In the genomic region with DNA sequence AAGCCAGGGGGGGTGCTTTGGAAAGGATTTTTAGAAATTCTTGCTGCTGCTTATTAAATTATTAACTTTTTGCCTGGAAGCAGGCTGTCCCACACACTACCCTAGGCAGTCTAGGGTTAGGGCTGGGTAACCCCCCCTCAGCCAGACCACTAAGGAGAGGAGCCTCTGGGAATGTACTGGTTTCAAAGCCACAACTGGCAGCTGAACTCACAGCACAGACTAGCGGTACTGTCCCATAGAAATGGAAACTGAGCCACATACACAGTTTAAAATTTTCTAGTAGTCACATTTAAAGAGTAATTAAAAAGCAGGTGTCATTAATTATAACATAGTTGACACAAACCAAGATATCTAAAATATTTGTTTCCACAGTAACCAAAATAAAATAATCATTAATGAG, we compare ENCODE assay signal across 9 cellular contexts. TPM values are rescaled to one million over a fixed set of nuclear protein-coding genes. Genes with fewer than 3 reads are reported as not detected.
DNase-seq lines count a peak whose midpoint lies in the region; ATAC-seq and TF ChIP-seq lines count a peak whose summit lies in the region.
"Had no signal": no experiment of that assay in that cellular context is flagged by ENCODE, and none has a peak within 500 bp of the region (broad histone marks: within the 10 kb centered on the region; RNA-seq: fewer than 3 reads in every experiment).

No MANE protein-coding gene starts in this region.

- H3K4me1 ChIP-seq in mammary epithelial cell (ENCODE audit: insufficient read depth, low read length) (peaks cover 84% of the 10 kb centered on the region), osteoblast (ENCODE audit: insufficient read depth, low read length) (peaks cover 56% of the 10 kb centered on the region)

- H3K27me3 ChIP-seq in mammary epithelial cell (ENCODE audit: insufficient read depth, low read length): no peaks in the 10 kb centered on the region
- no peaks in the 10 kb centered on the region for H3K27me3 ChIP-seq in osteoblast (ENCODE audit: insufficient read depth, low read length)

- DNase-seq in ACHN: peak; percentile 14
- DNase-seq in mammary epithelial cell: no peak
- no peak for DNase-seq in osteoblast (ENCODE audit: insufficient read length, low spot score, missing footprints)
- DNase-seq in SIG-M5 treated with dmso at 0.1 percent for 504 hours (lab: John Stamatoyannopoulos, UW; ENCODE audit: unreplicated experiment): no peak
- no peak for DNase-seq in D341Med (ENCODE audit: low spot score)
- DNase-seq in stimulated activated CD4-positive, alpha-beta T cell treated with anti-CD3 and anti-CD28 coated beads, Interleukin-4, amount 100 ng/mL, for 24 hours: no peak
- DNase-seq: NCI-H1436 treated with DMSO at 0.1 percent for 48 hours had no signal

- H4K20me1 ChIP-seq in mammary epithelial cell (ENCODE audit: insufficient read depth, low read length): no peaks in the 10 kb centered on the region
- peaks cover 37% of the 10 kb centered on the region for H4K20me1 ChIP-seq in osteoblast (ENCODE audit: insufficient read depth, low read length)

- BruUV-seq in mammary epithelial cell (replicated peaks; lab: Mats Ljungman, UMichigan): no TSS peak

- H3K4me2 ChIP-seq in mammary epithelial cell (ENCODE audit: insufficient read depth, low read depth, low read length) (peak overlapping the region; percentile 29), osteoblast (ENCODE audit: insufficient read depth, low read length) (peak overlapping the region; percentile 66)

- in situ Hi-C loops in ACHN (cut with HindIII; ENCODE audit: low pct_ligation_motif_present, low pct_unique_long_range_greater_than_20kb, low sequenced_read_pairs) (no loop called here), mammary epithelial cell (cut with MboI; ENCODE audit: low sequenced_read_pairs in 2 of 2) (no loop called here)

- ATAC-seq in HG03457 (IDR thresholded peaks at IDR 0.05; ENCODE audit: unreplicated experiment) (peak; percentile 13), HG03439 (IDR thresholded peaks at IDR 0.05; ENCODE audit: unreplicated experiment) (no peak)

- peak overlapping the region; percentile 29 for H3K9ac ChIP-seq in mammary epithelial cell (ENCODE audit: insufficient read depth, low read length)

- no peak for TF ChIP-seq CTCF in mammary epithelial cell (conservative IDR thresholded peaks at IDR 0.05 in 1 of 2, IDR thresholded peaks at IDR 0.05 in 1 of 2; ENCODE audit: extremely low read depth in 1 of 2, insufficient read depth in 1 of 2, low read depth in 1 of 2, low read length in 2 of 2)
- peak; percentile 5 for TF ChIP-seq CTCF in osteoblast (IDR thresholded peaks at IDR 0.05; ENCODE audit: extremely low read depth, low read depth, low read length)

- WGBS in mammary epithelial cell (ENCODE audit: low coverage, missing lambda C conversion rate): 0% methylated on average over 1 of the region's 1 CpG

- dilution Hi-C loops in mammary epithelial cell (cut with HindIII; ENCODE audit: low sequenced_read_pairs): loop anchor here (5.0 to 10.0 kb wide), 3 partner anchors 40 to 105 kb away; a partner anchor contains a TSS

- CTCF ChIA-PET in mammary epithelial cell (lab: Charles Lee; ENCODE audit: low non-redundant PET): interaction anchor here (0.8 kb wide), 1 partner anchor 9 kb away, joined by 13 read pairs; no protein-coding TSS in a partner anchor

- H3K36me3 ChIP-seq in mammary epithelial cell (ENCODE audit: insufficient read depth, low read length) (no peaks in the 10 kb centered on the region), osteoblast (ENCODE audit: insufficient read depth, low read length) (no peaks in the 10 kb centered on the region)

- H2AFZ ChIP-seq in mammary epithelial cell (ENCODE audit: low read depth, low read length): no peak overlapping the region
- no peak overlapping the region for H2AFZ ChIP-seq in osteoblast (ENCODE audit: low read length)

- H3K79me2 ChIP-seq in mammary epithelial cell (ENCODE audit: insufficient read depth, low read length): peaks cover 80% of the 10 kb centered on the region
- peaks cover 82% of the 10 kb centered on the region for H3K79me2 ChIP-seq in osteoblast (ENCODE audit: insufficient read depth, low read length)

- H3K4me3 ChIP-seq in mammary epithelial cell (replicated peaks in 1 of 3; ENCODE audit: insufficient read depth in 1 of 3, low read depth in 2 of 3, low read length in 3 of 3) (no peak overlapping the region), osteoblast (ENCODE audit: insufficient read depth, low read length) (no peak overlapping the region)

- no peaks in the 10 kb centered on the region for H3K9me3 ChIP-seq in mammary epithelial cell (replicated peaks; ENCODE audit: insufficient read depth, low read length)
- no peaks in the 10 kb centered on the region for H3K9me3 ChIP-seq in osteoblast (ENCODE audit: low read depth, low read length)

- intact Hi-C loops in mammary epithelial cell (cut with micrococcal nuclease): loop anchor here (1.0 to 2.0 kb wide), 4 partner anchors 15 to 184 kb away; no protein-coding TSS in a partner anchor

- H3K27ac ChIP-seq in mammary epithelial cell (ENCODE audit: insufficient read depth, low read depth, low read length) (peak overlapping the region; percentile 58), osteoblast (ENCODE audit: low read depth, low read length) (peak overlapping the region; percentile 85)

RNA-seq across cellular contexts. Expression of a gene that starts 50.1 kb away (rescaled TPM):
- total RNA-seq in mammary epithelial cell (10 to 100 TPM; 14.7 to 60.6 TPM), osteoblast (15.3 and 17.4 TPM in 2 replicates)
- 40.5 TPM for polyA plus RNA-seq in mammary epithelial cell
- polyA minus RNA-seq in mammary epithelial cell: 89.9 TPM
